In the genomic region with DNA sequence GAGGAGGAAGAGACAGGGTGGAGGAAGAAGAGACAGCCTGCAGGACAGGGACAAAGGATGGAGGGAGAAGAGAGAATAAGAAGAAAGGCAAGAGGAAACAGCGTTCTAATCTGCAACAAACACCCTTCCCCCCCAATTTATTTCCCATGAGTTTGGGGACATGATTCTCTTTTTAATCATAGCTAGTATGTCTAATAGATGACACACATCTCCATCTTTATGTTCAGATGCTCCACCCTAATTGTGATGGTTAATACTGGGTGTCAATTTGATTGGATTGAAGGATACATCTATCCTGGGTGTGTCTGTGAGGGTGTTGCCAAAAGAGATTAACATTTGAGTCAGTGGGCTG, we compare ENCODE assay signal across 21 cellular contexts.
A peak's percentile ranks its signal among the peaks of the same experiment; 100 is the strongest.
DNase-seq lines count a peak whose midpoint lies in the region; ATAC-seq and TF ChIP-seq lines count a peak whose summit lies in the region.
"Had no signal": no experiment of that assay in that cellular context is flagged by ENCODE, and none has a peak within 500 bp of the region (broad histone marks: within the 10 kb centered on the region; RNA-seq: fewer than 3 reads in every experiment).

No MANE protein-coding gene starts in this region.

- TF ChIP-seq CTCF in CD4-positive, alpha-beta T cell (IDR thresholded peaks at IDR 0.05): no peak
- no peak for TF ChIP-seq CTCF in CD8-positive, alpha-beta T cell (IDR thresholded peaks at IDR 0.05)

- H3K4me3 ChIP-seq in CD8-positive, alpha-beta T cell (ENCODE audit: low read depth, low read length): no peak overlapping the region
- H3K4me3 ChIP-seq: HAP-1, MG63 had no signal

- no peak overlapping the region for H3K27ac ChIP-seq in CD4-positive, alpha-beta T cell (ENCODE audit: low read depth, low read length)
- H3K27ac ChIP-seq in CD8-positive, alpha-beta T cell (ENCODE audit: low read depth, low read length): no peak overlapping the region

- H3K9me3 ChIP-seq in CD4-positive, alpha-beta T cell (ENCODE audit: control insufficient read depth, low read length): no peaks in the 10 kb centered on the region
- no peaks in the 10 kb centered on the region for H3K9me3 ChIP-seq in CD8-positive, alpha-beta T cell (ENCODE audit: low read length)
- H3K9me3 ChIP-seq: HAP-1, MG63 had no signal

- DNase-seq in activated T-cell treated with anti-CD3 and anti-CD28 coated beads, Interleukin-2, amount 50 U/mL, for 4 hours: no peak
- no peak for DNase-seq in activated T-cell treated with anti-CD3 and anti-CD28 coated beads, Interleukin-2, amount 50 U/mL, for 48 hours
- no peak for DNase-seq in CD4-positive, alpha-beta T cell
- no peak for DNase-seq in CD8-positive, alpha-beta T cell
- no peak for DNase-seq in central memory CD8-positive, alpha-beta T cell (ENCODE audit: low spot score in 2 of 2)
- DNase-seq in NCI-H1436 treated with DMSO at 0.1 percent for 48 hours (lab: John Stamatoyannopoulos, UW): no peak
- DNase-seq: ACHN, C1 segment of cervical spinal cord, COR-L47, DMS 273 treated with DMSO at 0.1 percent for 48 hours, Kasumi-1, MG63, NCI-H1048, NCI-H1436, NCI-H2029, NCI-H345, NCI-H524 treated with DMSO at 0.1 percent for 48 hours, SHP77 had no signal

- no peaks in the 10 kb centered on the region for H3K9me3 Mint-ChIP-seq in activated T-cell treated with anti-CD3 and anti-CD28 coated beads, Interleukin-2, amount 50 U/mL, for 4 hours
- H3K9me3 Mint-ChIP-seq in CD4-positive, alpha-beta T cell: peaks cover 4% of the 10 kb centered on the region
- H3K9me3 Mint-ChIP-seq in CD8-positive, alpha-beta T cell: no peaks in the 10 kb centered on the region
- H3K9me3 Mint-ChIP-seq in central memory CD8-positive, alpha-beta T cell: no peaks in the 10 kb centered on the region

- peaks cover 21% of the 10 kb centered on the region for H3K4me1 Mint-ChIP-seq in activated T-cell treated with anti-CD3 and anti-CD28 coated beads, Interleukin-2, amount 50 U/mL, for 4 hours (ENCODE audit: low read depth)
- H3K4me1 Mint-ChIP-seq in CD4-positive, alpha-beta T cell (ENCODE audit: low read depth): peaks cover 26% of the 10 kb centered on the region
- peaks cover 24% of the 10 kb centered on the region for H3K4me1 Mint-ChIP-seq in CD8-positive, alpha-beta T cell (ENCODE audit: low read depth)
- H3K4me1 Mint-ChIP-seq in central memory CD8-positive, alpha-beta T cell: peaks cover 24% of the 10 kb centered on the region

- intact Hi-C loops in CD4-positive, alpha-beta T cell (cut with DNase I, micrococcal nuclease): no loop called here
- intact Hi-C loops in CD8-positive, alpha-beta T cell (cut with DNase I, micrococcal nuclease): no loop called here

- H3K27me3 Mint-ChIP-seq in activated T-cell treated with anti-CD3 and anti-CD28 coated beads, Interleukin-2, amount 50 U/mL, for 4 hours (ENCODE audit: low read depth): no peaks in the 10 kb centered on the region
- no peaks in the 10 kb centered on the region for H3K27me3 Mint-ChIP-seq in CD4-positive, alpha-beta T cell
- H3K27me3 Mint-ChIP-seq in CD8-positive, alpha-beta T cell (ENCODE audit: low read depth): no peaks in the 10 kb centered on the region
- no peaks in the 10 kb centered on the region for H3K27me3 Mint-ChIP-seq in central memory CD8-positive, alpha-beta T cell

- H3K27me3 ChIP-seq in CD4-positive, alpha-beta T cell (ENCODE audit: control insufficient read depth, insufficient read depth, low read length): no peaks in the 10 kb centered on the region
- no peaks in the 10 kb centered on the region for H3K27me3 ChIP-seq in CD8-positive, alpha-beta T cell (ENCODE audit: insufficient read depth, low read length)
- H3K27me3 ChIP-seq: MG63 had no signal

- H3K4me3 Mint-ChIP-seq in activated T-cell treated with anti-CD3 and anti-CD28 coated beads, Interleukin-2, amount 50 U/mL, for 4 hours: peak overlapping the region; percentile 62
- peak overlapping the region; percentile 58 for H3K4me3 Mint-ChIP-seq in CD4-positive, alpha-beta T cell
- H3K4me3 Mint-ChIP-seq in CD8-positive, alpha-beta T cell: peak overlapping the region; percentile 61
- peak overlapping the region; percentile 68 for H3K4me3 Mint-ChIP-seq in central memory CD8-positive, alpha-beta T cell

- H3K36me3 Mint-ChIP-seq in activated T-cell treated with anti-CD3 and anti-CD28 coated beads, Interleukin-2, amount 50 U/mL, for 4 hours (ENCODE audit: insufficient read depth): no peaks in the 10 kb centered on the region
- no peaks in the 10 kb centered on the region for H3K36me3 Mint-ChIP-seq in CD4-positive, alpha-beta T cell (ENCODE audit: low read depth)
- H3K36me3 Mint-ChIP-seq in CD8-positive, alpha-beta T cell: no peaks in the 10 kb centered on the region
- H3K36me3 Mint-ChIP-seq in central memory CD8-positive, alpha-beta T cell (ENCODE audit: insufficient read depth): no peaks in the 10 kb centered on the region

- CTCF ChIA-PET in CD4-positive, alpha-beta T cell (lab: Charles Lee): no interaction called here
- CTCF ChIA-PET in CD8-positive, alpha-beta T cell (lab: Charles Lee): no interaction called here

- H3K27ac Mint-ChIP-seq in CD4-positive, alpha-beta T cell: peak overlapping the region; percentile 72
- peak overlapping the region; percentile 75 for H3K27ac Mint-ChIP-seq in CD8-positive, alpha-beta T cell
- H3K27ac Mint-ChIP-seq in central memory CD8-positive, alpha-beta T cell (ENCODE audit: low read depth): peak overlapping the region; percentile 89

- POLR2A ChIA-PET in CD4-positive, alpha-beta T cell (lab: Charles Lee): interaction anchor here (0.9 to 2.0 kb wide), 3 partner anchors 84 to 553 kb away, joined by 3 to 10 read pairs (median 4); a partner anchor contains a TSS
- POLR2A ChIA-PET in CD8-positive, alpha-beta T cell (lab: Charles Lee): no interaction called here

- no peak for ATAC-seq in activated T-cell treated with anti-CD3 and anti-CD28 coated beads, Interleukin-2, amount 50 U/mL, for 4 hours
- ATAC-seq in CD4-positive, alpha-beta T cell (ENCODE audit: poor library complexity): peak; percentile 68
- peak; percentile 38 for ATAC-seq in CD8-positive, alpha-beta T cell
- peak; percentile 40 for ATAC-seq in central memory CD8-positive, alpha-beta T cell (replicated peaks; ENCODE audit: extremely low read depth, poor library complexity, severe bottlenecking)
- ATAC-seq in HG02623 (IDR thresholded peaks at IDR 0.05; ENCODE audit: unreplicated experiment) (no peak), HG03354 (IDR thresholded peaks at IDR 0.05; ENCODE audit: poor library complexity, severe bottlenecking, unreplicated experiment) (no peak)

- H3K4me1 ChIP-seq in CD8-positive, alpha-beta T cell (ENCODE audit: insufficient read depth, low read length): peaks cover 6% of the 10 kb centered on the region
- H3K4me1 ChIP-seq: HAP-1 had no signal

- no peaks in the 10 kb centered on the region for H3K36me3 ChIP-seq in CD8-positive, alpha-beta T cell (ENCODE audit: insufficient read depth, low read length)
- H3K36me3 ChIP-seq: HAP-1, MG63 had no signal

Comparison
In these comparisons a context has a peak if more than half of its experiments do, and no peak if none do; other contexts are left out.
1. ATAC-seq: peak in CD4-positive, alpha-beta T cell (single experiment), CD8-positive, alpha-beta T cell (single experiment) and central memory CD8-positive, alpha-beta T cell (single experiment); none in activated T-cell treated with anti-CD3 and anti-CD28 coated beads, Interleukin-2, amount 50 U/mL, for 4 hours (0 of 2), HG02623 (single experiment) and HG03354 (single experiment).
2. Peak in every context shown above with its lines, with median percentiles within 50 percentile points of each other: H3K4me3 Mint-ChIP-seq and H3K27ac Mint-ChIP-seq.